31 cellular contexts compared by ENCODE assay signal in genomic region chr1:220834155-220834870, GRCh38. TPM values are rescaled to one million over a fixed set of nuclear protein-coding genes. Genes with fewer than 3 reads are reported as not detected.
"Had no signal": no experiment of that assay in that cellular context is flagged by ENCODE, and none has a peak within 500 bp of the region (broad histone marks: within the 10 kb centered on the region; RNA-seq: fewer than 3 reads in every experiment).

No MANE protein-coding gene starts in this region.

- H3K9me3 ChIP-seq: ovary, psoas muscle, right lobe of liver, sigmoid colon, suprapubic skin, testis, tibial artery, transverse colon, upper lobe of right lung, uterus had no signal

- H3K4me3 Mint-ChIP-seq: naive B cell; naive thymus-derived CD8-positive, alpha-beta T cell; natural killer cell treated with Interleukin-12 subunit alpha and Interleukin-12 subunit beta and Interleukin-15 and Interleukin-18, amount 100 ng/mL, for 72 hours; neural progenitor cell; stimulated activated effector memory CD8-positive, alpha-beta T cell treated with anti-CD3 and anti-CD28 coated beads, Interleukin-12 subunit alpha, Interleukin-12 subunit beta, amount 100 ng/mL, for 72 hours; stimulated activated naive B cell treated with anti-CD40 and anti-IgM and Interleukin-4, amounts not matched to agents 10 μg/mL and 1 μg/mL and 100 μg/mL, for 72 hours; stimulated activated naive CD8-positive, alpha-beta T cell treated with anti-CD3 and anti-CD28 coated beads, Interleukin-15, Interleukin-2, amounts not matched to agents 100 ng/mL and 50 ng/mL, for 24 hours; type B pancreatic cell had no signal

- H3K36me3 Mint-ChIP-seq: naive B cell; naive thymus-derived CD8-positive, alpha-beta T cell; natural killer cell treated with Interleukin-12 subunit alpha and Interleukin-12 subunit beta and Interleukin-15 and Interleukin-18, amount 100 ng/mL, for 72 hours; neural progenitor cell; stimulated activated effector memory CD8-positive, alpha-beta T cell treated with anti-CD3 and anti-CD28 coated beads, Interleukin-12 subunit alpha, Interleukin-12 subunit beta, amount 100 ng/mL, for 72 hours; stimulated activated naive B cell treated with anti-CD40 and anti-IgM and Interleukin-4, amounts not matched to agents 10 μg/mL and 1 μg/mL and 100 μg/mL, for 72 hours; type B pancreatic cell had no signal

- DNase-seq: naive B cell; naive thymus-derived CD8-positive, alpha-beta T cell; occipital lobe; ovary; posterior cingulate gyrus; psoas muscle; right cardiac atrium; right lobe of liver; sigmoid colon; small intestine; stimulated activated CD4-positive, alpha-beta T cell treated with anti-CD3 and anti-CD28 coated beads, Interleukin-15, amount 100 ng/mL, for 24 hours; stimulated activated CD4-positive, alpha-beta T cell treated with anti-CD3 and anti-CD28 coated beads, Interleukin-2, amount 100 ng/mL, for 24 hours; stimulated activated CD4-positive, alpha-beta T cell treated with anti-CD3 and anti-CD28 coated beads, Interleukin-2, amount 100 ng/mL, for 48 hours; stimulated activated CD4-positive, alpha-beta T cell treated with anti-CD3 and anti-CD28 coated beads, Interleukin-4, amount 100 ng/mL, for 24 hours; stimulated activated naive B cell treated with anti-CD40 and anti-IgM and Interleukin-4, amounts not matched to agents 10 μg/mL and 1 μg/mL and 100 μg/mL, for 72 hours; stimulated activated naive CD4-positive, alpha-beta T cell treated with Interleukin-2 at 50 U/mL for 16 hours; stomach; substantia nigra; testis; tibial artery; transverse colon; upper lobe of right lung; uterus had no signal

- H3K27me3 ChIP-seq: neural progenitor cell, ovary, right lobe of liver, sigmoid colon, stomach, suprapubic skin, testis, tibial artery, transverse colon, upper lobe of right lung, uterus had no signal

- H3K9me3 Mint-ChIP-seq: natural killer cell treated with Interleukin-12 subunit alpha and Interleukin-12 subunit beta and Interleukin-15 and Interleukin-18, amount 100 ng/mL, for 72 hours; stimulated activated effector memory CD8-positive, alpha-beta T cell treated with anti-CD3 and anti-CD28 coated beads, Interleukin-12 subunit alpha, Interleukin-12 subunit beta, amount 100 ng/mL, for 72 hours; stimulated activated naive CD8-positive, alpha-beta T cell treated with anti-CD3 and anti-CD28 coated beads, Interleukin-15, Interleukin-2, amounts not matched to agents 100 ng/mL and 50 ng/mL, for 24 hours; type B pancreatic cell had no signal

- H3K4me1 ChIP-seq: parathyroid adenoma, psoas muscle, stomach, testis, uterus had no signal

- H3K36me3 ChIP-seq: neural progenitor cell, ovary, right lobe of liver, sigmoid colon, stomach, suprapubic skin, tibial artery, transverse colon, upper lobe of right lung, uterus had no signal

- H3K4me3 ChIP-seq: neural progenitor cell, ovary, psoas muscle, right lobe of liver, sigmoid colon, stomach, suprapubic skin, testis, tibial artery, transverse colon, upper lobe of right lung, uterus had no signal

- H3K27ac Mint-ChIP-seq: naive thymus-derived CD8-positive, alpha-beta T cell; natural killer cell treated with Interleukin-12 subunit alpha and Interleukin-12 subunit beta and Interleukin-15 and Interleukin-18, amount 100 ng/mL, for 72 hours; neural progenitor cell; progenitor cell of endocrine pancreas; stimulated activated effector memory CD8-positive, alpha-beta T cell treated with anti-CD3 and anti-CD28 coated beads, Interleukin-12 subunit alpha, Interleukin-12 subunit beta, amount 100 ng/mL, for 72 hours; stimulated activated naive B cell treated with anti-CD40 and anti-IgM and Interleukin-4, amounts not matched to agents 10 μg/mL and 1 μg/mL and 100 μg/mL, for 72 hours; stimulated activated naive CD8-positive, alpha-beta T cell treated with anti-CD3 and anti-CD28 coated beads, Interleukin-15, Interleukin-2, amounts not matched to agents 100 ng/mL and 50 ng/mL, for 24 hours; type B pancreatic cell had no signal

- H3K27me3 Mint-ChIP-seq: progenitor cell of endocrine pancreas, type B pancreatic cell had no signal

- H3K4me1 Mint-ChIP-seq: naive B cell; naive thymus-derived CD8-positive, alpha-beta T cell; stimulated activated effector memory CD8-positive, alpha-beta T cell treated with anti-CD3 and anti-CD28 coated beads, Interleukin-12 subunit alpha, Interleukin-12 subunit beta, amount 100 ng/mL, for 72 hours; stimulated activated naive B cell treated with anti-CD40 and anti-IgM and Interleukin-4, amounts not matched to agents 10 μg/mL and 1 μg/mL and 100 μg/mL, for 72 hours had no signal

- H3K27ac ChIP-seq: neural progenitor cell, ovary, parathyroid adenoma, psoas muscle, right lobe of liver, stomach, suprapubic skin, testis, tibial artery, transverse colon, upper lobe of right lung, uterus had no signal

RNA-seq across cellular contexts. Expression of gene MTARC1, which starts 47.6 kb away (rescaled TPM):
- total RNA-seq: naive thymus-derived CD8-positive, alpha-beta T cell had no signal
